ENCODE assay signal across 1 cellular context in the genomic region with DNA sequence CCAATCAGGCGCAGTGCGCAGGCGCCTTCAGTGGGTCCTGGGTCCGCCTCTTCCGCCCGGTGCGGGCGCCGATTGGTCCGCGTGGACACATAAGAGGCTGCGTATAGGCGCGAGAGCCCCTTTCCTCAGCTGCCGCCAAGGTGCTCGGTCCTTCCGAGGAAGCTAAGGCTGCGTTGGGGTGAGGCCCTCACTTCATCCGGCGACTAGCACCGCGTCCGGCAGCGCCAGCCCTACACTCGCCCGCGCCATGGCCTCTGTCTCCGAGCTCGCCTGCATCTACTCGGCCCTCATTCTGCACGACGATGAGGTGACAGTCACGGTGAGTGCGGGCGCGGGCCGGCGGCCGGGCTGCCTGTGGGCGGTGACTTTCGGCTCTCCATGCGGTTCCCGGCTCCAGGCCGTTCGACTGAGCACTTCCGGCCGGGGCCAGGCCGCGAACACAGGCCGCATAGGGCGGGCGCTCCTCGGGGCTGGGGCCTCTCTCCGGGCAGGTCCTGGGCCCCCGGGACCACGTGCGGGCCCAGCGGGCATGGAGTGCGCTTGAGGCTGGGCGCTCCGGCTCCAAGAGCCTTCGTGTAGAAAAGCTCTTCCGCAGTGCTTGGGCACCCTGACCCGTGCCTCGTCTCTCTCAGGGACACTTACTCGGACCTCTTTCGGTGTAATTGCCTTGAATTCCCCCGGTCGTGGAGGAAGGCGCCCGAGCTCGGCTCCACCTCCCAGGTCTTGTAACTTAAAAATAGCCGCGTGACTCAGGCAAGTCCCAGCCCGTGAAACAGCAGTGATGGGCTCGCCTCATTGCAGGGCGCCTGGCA.
TF ChIP-seq lines count a peak whose summit lies in the region.

A gene (plus strand): TSS at position 117 of the 812 bp plus-strand sequence. CDS start 131 bp downstream, at position 248.

TF ChIP-seq in K562, 482 proteins besides CTCF, POLR2A, EP300 and RAD21 (continued from another document and continues in another):
- TF ChIP-seq, protein P1, sequence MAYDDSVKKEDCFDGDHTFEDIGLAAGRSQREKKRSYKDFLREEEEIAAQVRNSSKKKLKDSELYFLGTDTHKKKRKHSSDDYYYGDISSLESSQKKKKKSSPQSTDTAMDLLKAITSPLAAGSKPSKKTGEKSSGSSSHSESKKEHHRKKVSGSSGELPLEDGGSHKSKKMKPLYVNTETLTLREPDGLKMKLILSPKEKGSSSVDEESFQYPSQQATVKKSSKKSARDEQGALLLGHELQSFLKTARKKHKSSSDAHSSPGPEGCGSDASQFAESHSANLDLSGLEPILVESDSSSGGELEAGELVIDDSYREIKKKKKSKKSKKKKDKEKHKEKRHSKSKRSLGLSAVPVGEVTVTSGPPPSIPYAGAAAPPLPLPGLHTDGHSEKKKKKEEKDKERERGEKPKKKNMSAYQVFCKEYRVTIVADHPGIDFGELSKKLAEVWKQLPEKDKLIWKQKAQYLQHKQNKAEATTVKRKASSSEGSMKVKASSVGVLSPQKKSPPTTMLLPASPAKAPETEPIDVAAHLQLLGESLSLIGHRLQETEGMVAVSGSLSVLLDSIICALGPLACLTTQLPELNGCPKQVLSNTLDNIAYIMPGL (CRISPR knock-in tag; IDR thresholded peaks at IDR 0.05) = peak; percentile 87; the same call in 1 of the 2 replicates
- TF ChIP-seq HIVEP1 (CRISPR knock-in tag; IDR thresholded peaks at IDR 0.05) (no peak), PTTG1 (tag; IDR thresholded peaks at IDR 0.05; ENCODE audit: low read depth) (no peak), TAF15 (IDR thresholded peaks at IDR 0.05; ENCODE audit: low read depth, low read length) (no peak), HLTF (IDR thresholded peaks at IDR 0.05) (peak; percentile 80), HMG20A (CRISPR knock-in tag; conservative IDR thresholded peaks at IDR 0.05) (no peak), ESRRB (CRISPR knock-in tag; IDR thresholded peaks at IDR 0.05; ENCODE audit: borderline replicate concordance) (no peak), SOX6 (IDR thresholded peaks at IDR 0.05) (0 out of 2 replicates have a peak, but pooled peaks have one; percentile 27), ZBTB1 (CRISPR knock-in tag; IDR thresholded peaks at IDR 0.05; ENCODE audit: borderline replicate concordance, low read depth) (peak; percentile 63; the same call in 1 of the 2 replicates), CBX1 (IDR thresholded peaks at IDR 0.05; ENCODE audit: low read depth) (peak; percentile 93), ZNF408 (CRISPR knock-in tag; IDR thresholded peaks at IDR 0.05; ENCODE audit: low read depth) (no peak), FOXK2 (conservative IDR thresholded peaks at IDR 0.05 in 1 of 2, IDR thresholded peaks at IDR 0.05 in 1 of 2; ENCODE audit: low read depth in 2 of 2) (no peak), FOXM1 (IDR thresholded peaks at IDR 0.05; ENCODE audit: low read depth) (no peak), FOXM1 (CRISPR knock-in tag; IDR thresholded peaks at IDR 0.05; ENCODE audit: low read depth) (peak; percentile 84; the same call in 1 of the 2 replicates), GTF2A2 (tag; IDR thresholded peaks at IDR 0.05) (peak; percentile 84), SIN3B (IDR thresholded peaks at IDR 0.05; ENCODE audit: low read depth) (peak; percentile 75), GABPB1 (CRISPR knock-in tag; IDR thresholded peaks at IDR 0.05) (peak; percentile 83), ZNF263 (CRISPR knock-in tag; IDR thresholded peaks at IDR 0.05; ENCODE audit: borderline replicate concordance) (no peak), MTA2 (IDR thresholded peaks at IDR 0.05; ENCODE audit: low read depth) (no peak), C11orf30 (IDR thresholded peaks at IDR 0.05; ENCODE audit: low read depth) (peak; percentile 19; the same call in 1 of the 2 replicates), XRCC5 (IDR thresholded peaks at IDR 0.05; ENCODE audit: low read depth, low read length) (peak; percentile 46; the same call in 1 of the 2 replicates), SIRT6 (IDR thresholded peaks at IDR 0.05; ENCODE audit: low read depth, low read length) (no peak), ZFX (CRISPR knock-in tag; IDR thresholded peaks at IDR 0.05) (peak; percentile 95), CHD4 (IDR thresholded peaks at IDR 0.05; ENCODE audit: insufficient read depth, insufficient replicate concordance, low read depth, low read length, poor library complexity, severe bottlenecking) (no peak), TAF7 (tag; IDR thresholded peaks at IDR 0.05) (peak; percentile 98), ETV6 (IDR thresholded peaks at IDR 0.05; ENCODE audit: borderline replicate concordance in 1 of 2, low read depth in 2 of 2, low read length in 1 of 2) (no peak), ETV6 (CRISPR knock-in tag; IDR thresholded peaks at IDR 0.05; ENCODE audit: borderline replicate concordance) (peak; percentile 25; the same call in 1 of the 2 replicates), ZNF764 (CRISPR knock-in tag; IDR thresholded peaks at IDR 0.05; ENCODE audit: low read depth) (no peak), KDM5B (IDR thresholded peaks at IDR 0.05; ENCODE audit: insufficient replicate concordance, low read depth, low read length) (peak; percentile 99), PHB2 (IDR thresholded peaks at IDR 0.05; ENCODE audit: low read depth) (no peak), PHTF2 (CRISPR knock-in tag; IDR thresholded peaks at IDR 0.05) (no peak), U2AF1 (optimal IDR thresholded peaks at IDR 0.05; ENCODE audit: low read depth, low read length) (peak; percentile 86), NR1H2 (CRISPR knock-in tag; IDR thresholded peaks at IDR 0.05) (no peak), ZBED1 (IDR thresholded peaks at IDR 0.05) (peak; percentile 63; the same call in 1 of the 2 replicates), TCF7L2 (IDR thresholded peaks at IDR 0.05; ENCODE audit: low read depth, low read length) (no peak), SRSF1 (IDR thresholded peaks at IDR 0.05; ENCODE audit: low read depth, low read length) (no peak), SRSF9 (IDR thresholded peaks at IDR 0.05; ENCODE audit: borderline replicate concordance, low read depth, low read length) (no peak)
- TF ChIP-seq, protein P2, sequence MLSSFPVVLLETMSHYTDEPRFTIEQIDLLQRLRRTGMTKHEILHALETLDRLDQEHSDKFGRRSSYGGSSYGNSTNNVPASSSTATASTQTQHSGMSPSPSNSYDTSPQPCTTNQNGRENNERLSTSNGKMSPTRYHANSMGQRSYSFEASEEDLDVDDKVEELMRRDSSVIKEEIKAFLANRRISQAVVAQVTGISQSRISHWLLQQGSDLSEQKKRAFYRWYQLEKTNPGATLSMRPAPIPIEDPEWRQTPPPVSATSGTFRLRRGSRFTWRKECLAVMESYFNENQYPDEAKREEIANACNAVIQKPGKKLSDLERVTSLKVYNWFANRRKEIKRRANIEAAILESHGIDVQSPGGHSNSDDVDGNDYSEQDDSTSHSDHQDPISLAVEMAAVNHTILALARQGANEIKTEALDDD (IDR thresholded peaks at IDR 0.05) = no peak
- TF ChIP-seq, protein P3, sequence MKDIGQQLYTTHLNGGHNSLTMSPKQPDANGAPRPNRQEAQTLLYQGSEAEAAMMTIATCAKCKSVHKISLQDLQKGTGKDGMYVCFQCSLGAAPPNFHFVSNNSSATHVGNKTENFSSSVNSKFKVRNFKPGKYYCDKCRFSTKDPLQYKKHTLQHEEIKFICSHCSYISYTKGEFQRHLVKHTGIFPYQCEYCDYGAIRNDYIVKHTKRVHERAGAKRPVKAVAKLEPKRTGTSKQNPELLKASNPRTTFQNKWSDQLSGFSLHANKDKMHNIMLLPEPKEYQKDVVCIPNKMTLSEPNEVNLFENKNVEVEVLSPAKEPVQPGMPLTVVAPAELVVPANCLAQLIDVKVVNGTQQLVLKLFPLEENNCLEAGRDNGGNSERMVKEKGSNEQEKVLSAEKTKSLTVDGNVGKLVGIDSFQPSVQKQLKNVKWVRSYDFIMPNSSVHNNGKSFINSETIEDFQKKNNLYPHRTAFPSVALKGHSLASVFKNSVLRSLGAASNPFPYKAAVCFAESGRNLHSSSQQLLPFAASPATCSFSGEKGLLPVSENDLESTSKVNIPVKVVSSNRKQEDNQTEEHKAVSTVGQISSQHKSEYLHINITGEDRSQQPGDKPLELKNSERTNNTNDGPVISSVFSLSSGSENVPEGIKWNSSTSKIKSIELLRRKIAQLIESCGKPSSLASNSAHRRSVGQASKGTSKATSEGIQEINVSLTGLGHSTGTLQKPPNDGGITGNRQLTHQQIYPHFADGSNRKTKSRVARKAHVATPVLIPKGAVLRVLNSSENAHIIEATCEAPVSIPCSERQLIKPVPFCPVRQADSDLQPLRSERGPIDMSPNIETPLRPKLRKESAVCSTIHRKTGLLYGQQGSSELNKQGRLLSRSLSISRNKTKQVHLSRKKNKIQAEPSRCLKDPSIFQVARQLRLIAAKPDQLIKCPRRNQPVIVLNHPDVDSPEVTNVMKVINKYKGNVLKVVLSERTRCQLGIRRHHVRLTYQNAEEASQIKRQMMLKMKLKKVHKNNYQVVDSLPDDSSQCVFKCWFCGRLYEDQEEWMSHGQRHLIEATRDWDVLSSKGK (CRISPR knock-in tag; IDR thresholded peaks at IDR 0.05) = no peak
- TF ChIP-seq, protein P4, sequence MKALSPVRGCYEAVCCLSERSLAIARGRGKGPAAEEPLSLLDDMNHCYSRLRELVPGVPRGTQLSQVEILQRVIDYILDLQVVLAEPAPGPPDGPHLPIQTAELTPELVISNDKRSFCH (CRISPR knock-in tag; IDR thresholded peaks at IDR 0.05) = no peak
- TF ChIP-seq, protein P4 (tag; IDR thresholded peaks at IDR 0.05) = peak; percentile 55; the same call in 1 of the 2 replicates
- TF ChIP-seq, protein P5, sequence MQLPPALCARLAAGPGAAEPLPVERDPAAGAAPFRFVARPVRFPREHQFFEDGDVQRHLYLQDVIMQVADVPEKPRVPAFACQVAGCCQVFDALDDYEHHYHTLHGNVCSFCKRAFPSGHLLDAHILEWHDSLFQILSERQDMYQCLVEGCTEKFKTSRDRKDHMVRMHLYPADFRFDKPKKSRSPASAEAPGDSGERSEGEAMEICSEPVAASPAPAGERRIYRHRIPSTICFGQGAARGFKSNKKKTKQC (CRISPR knock-in tag; IDR thresholded peaks at IDR 0.05) = no peak; the same call in none of the 2 replicates
- TF ChIP-seq, protein P6, sequence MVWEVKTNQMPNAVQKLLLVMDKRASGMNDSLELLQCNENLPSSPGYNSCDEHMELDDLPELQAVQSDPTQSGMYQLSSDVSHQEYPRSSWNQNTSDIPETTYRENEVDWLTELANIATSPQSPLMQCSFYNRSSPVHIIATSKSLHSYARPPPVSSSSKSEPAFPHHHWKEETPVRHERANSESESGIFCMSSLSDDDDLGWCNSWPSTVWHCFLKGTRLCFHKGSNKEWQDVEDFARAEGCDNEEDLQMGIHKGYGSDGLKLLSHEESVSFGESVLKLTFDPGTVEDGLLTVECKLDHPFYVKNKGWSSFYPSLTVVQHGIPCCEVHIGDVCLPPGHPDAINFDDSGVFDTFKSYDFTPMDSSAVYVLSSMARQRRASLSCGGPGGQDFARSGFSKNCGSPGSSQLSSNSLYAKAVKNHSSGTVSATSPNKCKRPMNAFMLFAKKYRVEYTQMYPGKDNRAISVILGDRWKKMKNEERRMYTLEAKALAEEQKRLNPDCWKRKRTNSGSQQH (CRISPR knock-in tag; IDR thresholded peaks at IDR 0.05) = no peak
- TF ChIP-seq, protein P7, sequence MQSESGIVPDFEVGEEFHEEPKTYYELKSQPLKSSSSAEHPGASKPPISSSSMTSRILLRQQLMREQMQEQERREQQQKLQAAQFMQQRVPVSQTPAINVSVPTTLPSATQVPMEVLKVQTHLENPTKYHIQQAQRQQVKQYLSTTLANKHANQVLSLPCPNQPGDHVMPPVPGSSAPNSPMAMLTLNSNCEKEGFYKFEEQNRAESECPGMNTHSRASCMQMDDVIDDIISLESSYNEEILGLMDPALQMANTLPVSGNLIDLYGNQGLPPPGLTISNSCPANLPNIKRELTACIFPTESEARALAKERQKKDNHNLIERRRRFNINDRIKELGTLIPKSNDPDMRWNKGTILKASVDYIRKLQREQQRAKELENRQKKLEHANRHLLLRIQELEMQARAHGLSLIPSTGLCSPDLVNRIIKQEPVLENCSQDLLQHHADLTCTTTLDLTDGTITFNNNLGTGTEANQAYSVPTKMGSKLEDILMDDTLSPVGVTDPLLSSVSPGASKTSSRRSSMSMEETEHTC (IDR thresholded peaks at IDR 0.05) = no peak
- TF ChIP-seq, protein P8, sequence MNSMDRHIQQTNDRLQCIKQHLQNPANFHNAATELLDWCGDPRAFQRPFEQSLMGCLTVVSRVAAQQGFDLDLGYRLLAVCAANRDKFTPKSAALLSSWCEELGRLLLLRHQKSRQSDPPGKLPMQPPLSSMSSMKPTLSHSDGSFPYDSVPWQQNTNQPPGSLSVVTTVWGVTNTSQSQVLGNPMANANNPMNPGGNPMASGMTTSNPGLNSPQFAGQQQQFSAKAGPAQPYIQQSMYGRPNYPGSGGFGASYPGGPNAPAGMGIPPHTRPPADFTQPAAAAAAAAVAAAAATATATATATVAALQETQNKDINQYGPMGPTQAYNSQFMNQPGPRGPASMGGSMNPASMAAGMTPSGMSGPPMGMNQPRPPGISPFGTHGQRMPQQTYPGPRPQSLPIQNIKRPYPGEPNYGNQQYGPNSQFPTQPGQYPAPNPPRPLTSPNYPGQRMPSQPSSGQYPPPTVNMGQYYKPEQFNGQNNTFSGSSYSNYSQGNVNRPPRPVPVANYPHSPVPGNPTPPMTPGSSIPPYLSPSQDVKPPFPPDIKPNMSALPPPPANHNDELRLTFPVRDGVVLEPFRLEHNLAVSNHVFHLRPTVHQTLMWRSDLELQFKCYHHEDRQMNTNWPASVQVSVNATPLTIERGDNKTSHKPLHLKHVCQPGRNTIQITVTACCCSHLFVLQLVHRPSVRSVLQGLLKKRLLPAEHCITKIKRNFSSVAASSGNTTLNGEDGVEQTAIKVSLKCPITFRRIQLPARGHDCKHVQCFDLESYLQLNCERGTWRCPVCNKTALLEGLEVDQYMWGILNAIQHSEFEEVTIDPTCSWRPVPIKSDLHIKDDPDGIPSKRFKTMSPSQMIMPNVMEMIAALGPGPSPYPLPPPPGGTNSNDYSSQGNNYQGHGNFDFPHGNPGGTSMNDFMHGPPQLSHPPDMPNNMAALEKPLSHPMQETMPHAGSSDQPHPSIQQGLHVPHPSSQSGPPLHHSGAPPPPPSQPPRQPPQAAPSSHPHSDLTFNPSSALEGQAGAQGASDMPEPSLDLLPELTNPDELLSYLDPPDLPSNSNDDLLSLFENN (IDR thresholded peaks at IDR 0.05; ENCODE audit: low read depth in 2 of 2, low read length in 2 of 2) = peak in 1 of 2 experiments; percentile 77; a peak in 2 of 4 replicates
- TF ChIP-seq, protein P9, sequence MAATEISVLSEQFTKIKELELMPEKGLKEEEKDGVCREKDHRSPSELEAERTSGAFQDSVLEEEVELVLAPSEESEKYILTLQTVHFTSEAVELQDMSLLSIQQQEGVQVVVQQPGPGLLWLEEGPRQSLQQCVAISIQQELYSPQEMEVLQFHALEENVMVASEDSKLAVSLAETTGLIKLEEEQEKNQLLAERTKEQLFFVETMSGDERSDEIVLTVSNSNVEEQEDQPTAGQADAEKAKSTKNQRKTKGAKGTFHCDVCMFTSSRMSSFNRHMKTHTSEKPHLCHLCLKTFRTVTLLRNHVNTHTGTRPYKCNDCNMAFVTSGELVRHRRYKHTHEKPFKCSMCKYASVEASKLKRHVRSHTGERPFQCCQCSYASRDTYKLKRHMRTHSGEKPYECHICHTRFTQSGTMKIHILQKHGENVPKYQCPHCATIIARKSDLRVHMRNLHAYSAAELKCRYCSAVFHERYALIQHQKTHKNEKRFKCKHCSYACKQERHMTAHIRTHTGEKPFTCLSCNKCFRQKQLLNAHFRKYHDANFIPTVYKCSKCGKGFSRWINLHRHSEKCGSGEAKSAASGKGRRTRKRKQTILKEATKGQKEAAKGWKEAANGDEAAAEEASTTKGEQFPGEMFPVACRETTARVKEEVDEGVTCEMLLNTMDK (IDR thresholded peaks at IDR 0.05; ENCODE audit: borderline replicate concordance, insufficient read depth, low read depth, low read length, poor library complexity, severe bottlenecking) = no peak
